16 cellular contexts compared by ENCODE assay signal in the genomic region with DNA sequence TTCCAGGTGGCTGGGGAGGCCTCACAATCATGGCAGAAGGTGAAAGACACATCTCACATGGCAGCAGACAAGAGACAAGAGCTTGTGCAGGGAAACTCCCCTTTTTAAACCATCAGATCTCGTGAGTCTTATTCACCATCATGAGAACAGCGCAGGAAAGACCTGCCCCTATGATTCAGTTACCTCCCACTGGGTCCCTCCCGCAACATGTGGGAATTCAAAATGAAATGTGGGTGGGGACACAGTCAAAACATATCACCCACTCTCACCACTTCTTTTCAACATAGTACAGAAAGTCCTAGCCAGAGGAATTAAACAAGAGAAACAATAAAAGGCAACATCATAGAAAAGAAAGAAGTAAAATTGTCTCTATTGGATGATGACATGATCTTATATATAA.
DNase-seq lines count a peak whose midpoint lies in the region; ATAC-seq and FAIRE-seq lines count a peak whose summit lies in the region.
"Had no signal": no experiment of that assay in that cellular context is flagged by ENCODE, and none has a peak within 500 bp of the region (broad histone marks: within the 10 kb centered on the region; RNA-seq: fewer than 3 reads in every experiment).

No MANE protein-coding gene starts in this region.

- ATAC-seq in HG02938 (IDR thresholded peaks at IDR 0.05; ENCODE audit: unreplicated experiment) = no peak

- peaks cover 36% of the 10 kb centered on the region for H3K4me1 Mint-ChIP-seq in activated T-cell treated with anti-CD3 and anti-CD28 coated beads, Interleukin-2, amount 50 U/mL, for 24 hours (ENCODE audit: low read depth)

- peak overlapping the region; percentile 10 for H3K27ac Mint-ChIP-seq in activated T-cell treated with anti-CD3 and anti-CD28 coated beads, Interleukin-2, amount 50 U/mL, for 24 hours
- H3K27ac Mint-ChIP-seq: CD4-positive, alpha-beta memory T cell had no signal

- peaks cover 23% of the 10 kb centered on the region for H3K9me3 Mint-ChIP-seq in activated T-cell treated with anti-CD3 and anti-CD28 coated beads, Interleukin-2, amount 50 U/mL, for 24 hours

- no peak overlapping the region for H3K4me3 Mint-ChIP-seq in activated T-cell treated with anti-CD3 and anti-CD28 coated beads, Interleukin-2, amount 50 U/mL, for 24 hours
- H3K4me3 Mint-ChIP-seq: CD4-positive, alpha-beta memory T cell had no signal

- FAIRE-seq in GM19239 (lab: Jason Lieb, UNC) = no peak
- FAIRE-seq: RCC 7860 had no signal

- peaks cover 9% of the 10 kb centered on the region for H3K36me3 Mint-ChIP-seq in activated T-cell treated with anti-CD3 and anti-CD28 coated beads, Interleukin-2, amount 50 U/mL, for 24 hours (ENCODE audit: low read depth)
- H3K36me3 Mint-ChIP-seq: CD4-positive, alpha-beta memory T cell had no signal

- no peak for DNase-seq in activated T-cell treated with anti-CD3 and anti-CD28 coated beads, Interleukin-2, amount 50 U/mL, for 24 hours
- no peak for DNase-seq in activated T-cell treated with anti-CD3 and anti-CD28 coated beads for 4 hours
- DNase-seq in stimulated activated naive CD4-positive, alpha-beta T cell treated with Interleukin-2 at 50 U/mL for 16 hours (lab: John Stamatoyannopoulos, UW) = peak; percentile 32
- no peak for DNase-seq in stimulated activated naive CD4-positive, alpha-beta T cell (lab: John Stamatoyannopoulos, UW)
- peak; percentile 22 for DNase-seq in stimulated activated CD4-positive, alpha-beta T cell treated with anti-CD3 and anti-CD28 coated beads, Interleukin-15, amount 100 ng/mL, for 24 hours
- no peak for DNase-seq in GM19239 (ENCODE audit: insufficient read length, low spot score)
- DNase-seq: CD4-positive, alpha-beta memory T cell; DMS153; GF-D8; H7; MV-4-11; NCI-H1694 treated with DMSO at 0.1 percent for 48 hours; NCI-H510A; NCI-H774 had no signal

- H3K27me3 Mint-ChIP-seq in activated T-cell treated with anti-CD3 and anti-CD28 coated beads, Interleukin-2, amount 50 U/mL, for 24 hours = no peaks in the 10 kb centered on the region
- H3K27me3 Mint-ChIP-seq: CD4-positive, alpha-beta memory T cell had no signal

Comparison
In these comparisons a context has a peak if more than half of its experiments do, and no peak if none do; other contexts are left out.
1. DNase-seq: peak in stimulated activated naive CD4-positive, alpha-beta T cell treated with Interleukin-2 at 50 U/mL for 16 hours (single experiment) and stimulated activated CD4-positive, alpha-beta T cell treated with anti-CD3 and anti-CD28 coated beads, Interleukin-15, amount 100 ng/mL, for 24 hours (single experiment); none in activated T-cell treated with anti-CD3 and anti-CD28 coated beads, Interleukin-2, amount 50 U/mL, for 24 hours (single experiment), activated T-cell treated with anti-CD3 and anti-CD28 coated beads for 4 hours (single experiment), stimulated activated naive CD4-positive, alpha-beta T cell (0 of 6) and GM19239 (single experiment).